In the genomic region with DNA sequence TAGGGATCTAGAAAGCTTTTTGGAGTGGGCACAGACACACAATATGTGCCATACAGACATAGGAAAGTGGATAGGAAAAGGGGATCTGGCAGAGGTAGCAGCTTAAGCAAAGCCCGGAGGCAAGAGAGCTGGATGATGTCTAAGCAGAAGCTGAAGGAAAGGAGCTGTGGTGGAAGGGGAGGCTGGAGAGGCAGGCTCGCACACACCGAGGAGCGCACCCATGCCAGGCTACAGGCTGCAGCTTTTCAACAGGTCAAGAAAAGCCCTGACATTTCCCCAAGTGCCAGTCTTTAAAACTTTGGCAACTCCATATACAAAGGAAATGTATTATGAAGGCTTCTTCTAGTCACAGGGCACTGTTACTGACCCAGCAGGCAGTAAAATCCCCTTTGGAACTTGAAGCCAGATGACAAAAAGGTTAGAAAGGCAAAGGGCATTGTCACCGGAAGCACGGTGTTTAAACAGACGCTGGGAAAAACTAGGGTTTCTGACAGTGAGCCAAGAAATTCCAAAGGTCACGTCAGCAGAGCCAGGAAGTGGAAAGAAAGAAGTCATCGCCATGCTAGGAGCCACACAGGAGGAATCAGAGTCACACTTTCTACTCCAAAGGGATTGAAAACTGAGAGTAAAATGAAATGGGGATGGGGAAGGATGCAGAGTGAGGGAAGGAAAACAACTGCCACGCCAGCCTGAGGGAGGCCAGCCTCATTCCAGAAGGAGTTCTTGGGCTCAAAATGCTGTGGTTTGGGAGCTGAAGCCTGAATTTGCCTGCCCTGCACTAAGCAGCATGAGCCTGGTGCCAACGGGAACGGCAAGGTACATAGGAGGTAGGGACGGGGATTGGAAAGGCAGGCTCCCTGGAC, we compare ENCODE assay signal across 8 cellular contexts.
DNase-seq lines count a peak whose midpoint lies in the region; ATAC-seq and TF ChIP-seq lines count a peak whose summit lies in the region.

No MANE protein-coding gene starts in this region.

- peak overlapping the region; percentile 72 to 86 for H3K27ac ChIP-seq in thoracic aorta

- ATAC-seq in thoracic aorta (ENCODE audit: insufficient number of reproducible peaks, low FRiP score, low read depth) (peak; percentile 84), HG02852 (IDR thresholded peaks at IDR 0.05; ENCODE audit: unreplicated experiment) (no peak), GM21825 (IDR thresholded peaks at IDR 0.05; ENCODE audit: unreplicated experiment) (no peak)

- H3K27me3 ChIP-seq in kidney epithelial cell (ENCODE audit: control insufficient read depth, insufficient read depth, low read length) (no peaks in the 10 kb centered on the region), thoracic aorta (replicated peaks; ENCODE audit: insufficient read depth) (no peaks in the 10 kb centered on the region)

- DNase-seq in HPDE6-E6E7 (ENCODE audit: extremely low spot score) (peak; percentile 4), astrocyte of the cerebellum (ENCODE audit: low read depth) (peak; percentile 31), kidney epithelial cell (ENCODE audit: low read depth) (peak; percentile 71), thoracic aorta (ENCODE audit: low spot score) (no peak), NCI-H526 treated with DMSO at 0.1 percent for 48 hours (lab: John Stamatoyannopoulos, UW) (no peak)
- no peak for DNase-seq in activated naive CD4-positive, alpha-beta T cell treated with Interleukin-2 at 50 U/mL for 16 hours

- no peaks in the 10 kb centered on the region for H3K9me3 ChIP-seq in thoracic aorta

- H3K4me1 ChIP-seq in thoracic aorta (ENCODE audit: control insufficient read depth in 1 of 2, low read depth in 2 of 2): peaks cover 19 to 23% of the 10 kb centered on the region in 2 donors

- TF ChIP-seq CTCF in astrocyte of the cerebellum (IDR thresholded peaks at IDR 0.05; ENCODE audit: low read depth, low read length, missing control alignments) (no peak), kidney epithelial cell (IDR thresholded peaks at IDR 0.05; ENCODE audit: insufficient read depth, low read length, poor library complexity, severe bottlenecking) (no peak), thoracic aorta (IDR thresholded peaks at IDR 0.05) (no peak)

- in situ Hi-C loops in astrocyte of the cerebellum (cut with HindIII; ENCODE audit: low sequenced_read_pairs): no loop called here

- H3K36me3 ChIP-seq in kidney epithelial cell (ENCODE audit: control insufficient read depth, insufficient read depth, low read length): no peaks in the 10 kb centered on the region
- no peaks in the 10 kb centered on the region for H3K36me3 ChIP-seq in thoracic aorta

- H3K4me3 ChIP-seq in astrocyte of the cerebellum (ENCODE audit: low read depth, low read length): no peak overlapping the region
- H3K4me3 ChIP-seq in kidney epithelial cell (ENCODE audit: low read depth, low read length): peak overlapping the region; percentile 26
- H3K4me3 ChIP-seq in thoracic aorta: peak overlapping the region; percentile 40

Comparison
In these comparisons a context has a peak if more than half of its experiments do, and no peak if none do; other contexts are left out.
1. DNase-seq: peak in HPDE6-E6E7 (single experiment), astrocyte of the cerebellum (single experiment) and kidney epithelial cell (single experiment); none in thoracic aorta (single experiment), NCI-H526 treated with DMSO at 0.1 percent for 48 hours (single experiment) and activated naive CD4-positive, alpha-beta T cell treated with Interleukin-2 at 50 U/mL for 16 hours (single experiment).